In the genomic region with DNA sequence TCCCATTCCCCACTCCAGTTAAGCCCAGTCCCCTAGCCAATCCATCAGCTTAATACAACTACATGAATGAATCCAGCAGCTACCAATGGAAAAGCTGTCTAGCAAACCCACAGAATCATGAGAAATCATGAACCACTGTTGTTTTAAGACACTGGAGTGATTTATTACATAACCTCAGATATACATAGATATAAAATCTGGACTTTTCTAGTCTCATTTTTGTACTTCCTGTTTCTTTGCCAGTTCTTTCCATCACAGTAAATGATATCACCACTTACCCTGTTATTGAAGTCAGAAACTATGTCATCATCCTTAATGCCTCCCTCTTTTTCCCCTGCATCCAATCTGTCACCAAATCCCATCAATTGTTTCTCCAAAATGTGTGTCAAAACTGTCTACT, we compare ENCODE assay signal across 12 cellular contexts. TPM values are rescaled to one million over a fixed set of nuclear protein-coding genes. Genes with fewer than 3 reads are reported as not detected.
A peak's percentile ranks its signal among the peaks of the same experiment; 100 is the strongest.
DNase-seq lines count a peak whose midpoint lies in the region; FAIRE-seq and TF ChIP-seq lines count a peak whose summit lies in the region.
"Had no signal": no experiment of that assay in that cellular context is flagged by ENCODE, and none has a peak within 500 bp of the region (broad histone marks: within the 10 kb centered on the region; RNA-seq: fewer than 3 reads in every experiment).

No MANE protein-coding gene starts in this region.

- peaks cover 24% of the 10 kb centered on the region for H3F3A ChIP-seq in GM23248 (ENCODE audit: insufficient read depth)

- H3K27ac Mint-ChIP-seq in astrocyte (ENCODE audit: unreplicated experiment): peak overlapping the region; percentile 67
- H3K27ac Mint-ChIP-seq in nephron progenitor cell: peak overlapping the region; percentile 6

- H3K27me3 ChIP-seq in GM23248 (replicated peaks; ENCODE audit: insufficient read depth) (no peaks in the 10 kb centered on the region), astrocyte (ENCODE audit: insufficient read depth, low read length) (no peaks in the 10 kb centered on the region), colonic mucosa (no peaks in the 10 kb centered on the region)
- H3K27me3 ChIP-seq: breast epithelium had no signal

- H3K9me3 Mint-ChIP-seq in astrocyte (ENCODE audit: unreplicated experiment): no peaks in the 10 kb centered on the region
- no peaks in the 10 kb centered on the region for H3K9me3 Mint-ChIP-seq in nephron progenitor cell
- H3K9me3 Mint-ChIP-seq: activated T-cell treated with anti-CD3 and anti-CD28 coated beads, Interleukin-2, amount 50 U/mL, for 4 hours had no signal

- H3K36me3 ChIP-seq in GM23248 (ENCODE audit: low read depth) (0 out of 2 replicates have a peak, but pooled peaks cover 3% of the 10 kb centered on the region), astrocyte (ENCODE audit: insufficient read depth, low read length) (no peaks in the 10 kb centered on the region), colonic mucosa (no peaks in the 10 kb centered on the region)
- H3K36me3 ChIP-seq: breast epithelium, thoracic aorta had no signal

- in situ Hi-C loops in GM23248 (cut with MboI): no loop called here

- H3K27ac ChIP-seq in GM23248 (no peak overlapping the region), astrocyte (ENCODE audit: low read depth, low read length) (no peak overlapping the region), colonic mucosa (no peak overlapping the region)
- H3K27ac ChIP-seq: breast epithelium, thoracic aorta had no signal

- H3K27me3 Mint-ChIP-seq in astrocyte (ENCODE audit: low read depth, unreplicated experiment) (no peaks in the 10 kb centered on the region), nephron progenitor cell (ENCODE audit: low read depth, poor library complexity) (no peaks in the 10 kb centered on the region)

- H3K4me3 Mint-ChIP-seq in astrocyte (ENCODE audit: unreplicated experiment): no peak overlapping the region
- no peak overlapping the region for H3K4me3 Mint-ChIP-seq in nephron progenitor cell
- H3K4me3 Mint-ChIP-seq: activated T-cell treated with anti-CD3 and anti-CD28 coated beads, Interleukin-2, amount 50 U/mL, for 4 hours had no signal

- H3K4me1 ChIP-seq in GM23248 (ENCODE audit: insufficient read depth) (peaks cover 35% of the 10 kb centered on the region), astrocyte (ENCODE audit: insufficient read depth, low read length) (no peaks in the 10 kb centered on the region), colonic mucosa (no peaks in the 10 kb centered on the region)
- H3K4me1 ChIP-seq: breast epithelium had no signal

- intact Hi-C loops in colonic mucosa (cut with DNase I): no loop called here

- H3K9me2 ChIP-seq in GM23248 (ENCODE audit: insufficient read depth): no peaks in the 10 kb centered on the region

- H3K9me3 ChIP-seq in GM23248 (ENCODE audit: low read depth) (no peaks in the 10 kb centered on the region), astrocyte (ENCODE audit: insufficient read depth, low read depth, low read length) (no peaks in the 10 kb centered on the region), colonic mucosa (no peaks in the 10 kb centered on the region)
- H3K9me3 ChIP-seq: breast epithelium, thoracic aorta had no signal

- no peak for FAIRE-seq in astrocyte (lab: Jason Lieb, UNC)

- H2AFZ ChIP-seq in GM23248: no peak overlapping the region
- H2AFZ ChIP-seq in astrocyte (ENCODE audit: low read depth, low read length): no peak overlapping the region

- H3K4me2 ChIP-seq in GM23248 (ENCODE audit: unreplicated experiment) (no peak overlapping the region), astrocyte (ENCODE audit: low read length) (no peak overlapping the region)

- H3K79me2 ChIP-seq in GM23248 (ENCODE audit: insufficient read depth): peaks cover 100% of the 10 kb centered on the region
- peaks cover 52% of the 10 kb centered on the region for H3K79me2 ChIP-seq in astrocyte (ENCODE audit: insufficient read depth, low read length)

- H3K36me3 Mint-ChIP-seq in astrocyte (ENCODE audit: low read depth, unreplicated experiment) (peaks cover 7% of the 10 kb centered on the region), nephron progenitor cell (ENCODE audit: low read depth) (peaks cover 61% of the 10 kb centered on the region)

- TF ChIP-seq CTCF in astrocyte (IDR thresholded peaks at IDR 0.05; ENCODE audit: insufficient read depth, low read depth, low read length): no peak
- no peak for TF ChIP-seq CTCF in nephron progenitor cell (IDR thresholded peaks at IDR 0.05)
- TF ChIP-seq CTCF in colonic mucosa (IDR thresholded peaks at IDR 0.05): no peak

- no peak overlapping the region for H3K4me3 ChIP-seq in GM23248
- no peak overlapping the region for H3K4me3 ChIP-seq in astrocyte (ENCODE audit: insufficient read depth, low read depth, low read length)
- H3K4me3 ChIP-seq in colonic mucosa: no peak overlapping the region
- H3K4me3 ChIP-seq: breast epithelium, thoracic aorta had no signal

- H3K9ac ChIP-seq in GM23248 (no peak overlapping the region), astrocyte (ENCODE audit: low read length) (no peak overlapping the region), colonic mucosa (ENCODE audit: low read depth in 2 of 2, low read length in 2 of 2) (no peak overlapping the region)

- H4K20me1 ChIP-seq in GM23248 (ENCODE audit: insufficient read depth): no peaks in the 10 kb centered on the region; the same call in 1 of the 2 replicates
- peaks cover 50% of the 10 kb centered on the region for H4K20me1 ChIP-seq in astrocyte (ENCODE audit: insufficient read depth, low read length)

- peaks cover 37% of the 10 kb centered on the region for H3K4me1 Mint-ChIP-seq in astrocyte (ENCODE audit: low read depth, unreplicated experiment)
- peaks cover 4% of the 10 kb centered on the region for H3K4me1 Mint-ChIP-seq in nephron progenitor cell

- DNase-seq in GM23248: peak; percentile 19
- peak; percentile 19 for DNase-seq in NAMALWA (ENCODE audit: low spot score)
- DNase-seq in astrocyte (ENCODE audit: low read depth): peak; percentile 63
- no peak for DNase-seq in nephron progenitor cell
- no peak for DNase-seq in colonic mucosa
- DNase-seq in NCI-H446 treated with DMSO at 0.1 percent for 48 hours (lab: John Stamatoyannopoulos, UW): no peak
- DNase-seq in medulla oblongata (ENCODE audit: extremely low spot score): no peak
- DNase-seq: activated T-cell treated with anti-CD3 and anti-CD28 coated beads, Interleukin-2, amount 50 U/mL, for 4 hours; HCEC 1CT; NCI-H2171 had no signal

RNA-seq across cellular contexts. Expression of gene MKLN1, which starts 55.7 kb away (rescaled TPM):
- total RNA-seq in GM23248 (2014; rRNA removed; shearing (Covaris generic)): 30.2 and 35.7 TPM in 2 replicates
- 26.4 and 32.1 TPM in 2 replicates for polyA plus RNA-seq in GM23248 (2016; fragmentation: Nextera tagmentation; extraction: Ambion mirVana)
- total RNA-seq in astrocyte: 48.0 and 50.3 TPM in 2 replicates
- total RNA-seq in colonic mucosa: 10 to 100 TPM; 35.1 to 48.7 TPM

Comparison
In these comparisons a context has a peak if more than half of its experiments do, and no peak if none do; other contexts are left out.
1. DNase-seq: peak in GM23248 (single experiment), NAMALWA (single experiment) and astrocyte (single experiment); none in nephron progenitor cell (single experiment), colonic mucosa (single experiment), NCI-H446 treated with DMSO at 0.1 percent for 48 hours (single experiment) and medulla oblongata (single experiment).